In the genomic region with DNA sequence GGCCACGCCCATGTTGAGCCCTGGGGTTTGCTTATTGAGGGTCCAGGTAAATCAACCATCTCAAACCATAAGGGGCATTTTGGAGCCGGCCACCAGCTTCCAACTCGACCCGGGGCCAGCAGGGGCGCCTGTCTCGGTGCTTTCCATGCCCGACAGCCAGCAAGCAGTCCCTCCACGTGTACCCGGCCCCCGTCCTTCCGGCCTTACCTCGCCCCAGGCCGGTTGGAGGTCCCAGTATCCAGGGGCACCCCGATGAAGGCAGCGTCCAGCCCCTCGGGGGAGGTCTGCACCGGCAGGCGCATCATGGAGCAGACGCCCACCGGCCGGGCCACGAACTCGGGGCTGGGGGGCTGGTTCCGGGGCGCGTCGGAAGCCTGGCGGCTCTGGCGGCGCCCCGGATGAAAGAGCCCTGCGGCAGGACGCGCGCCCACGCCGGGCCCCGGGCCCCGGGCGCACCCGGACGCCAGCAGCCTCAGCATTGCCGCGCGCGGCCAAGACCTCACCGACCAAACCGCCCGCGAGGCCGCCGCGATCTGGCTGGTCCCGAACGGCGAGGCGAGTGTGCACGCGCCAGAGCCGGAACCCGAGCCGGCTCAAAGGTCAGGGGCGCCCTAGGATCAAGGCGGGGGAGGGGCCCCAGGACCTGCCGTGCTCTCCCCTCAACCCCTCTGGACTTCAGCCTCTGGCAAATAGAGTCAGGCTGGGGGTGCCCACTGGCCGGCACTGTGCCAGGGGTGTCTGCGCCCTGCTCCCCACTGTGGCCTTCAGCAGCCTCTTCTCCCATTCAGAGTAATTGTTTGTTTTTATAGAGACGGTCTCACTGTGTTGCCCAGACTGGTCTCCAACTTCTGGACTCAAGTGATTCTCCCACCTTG, we compare ENCODE assay signal across 1 cellular context.
TF ChIP-seq lines count a peak whose summit lies in the region.

TSS of gene AGMAT (minus strand) at position 563 of the 875 bp plus-strand sequence. CDS start at position 479, 84 bp downstream.

TF ChIP-seq in HepG2, 621 proteins besides CTCF, POLR2A, EP300 and RAD21 (continued from another document and continues in another):
- TF ChIP-seq ZSCAN12 (CRISPR knock-in tag; IDR thresholded peaks at IDR 0.05), result peak; percentile 78; the same call in 1 of the 2 replicates
- peak; percentile 95 for TF ChIP-seq MYC (CRISPR knock-in tag; IDR thresholded peaks at IDR 0.05; ENCODE audit: borderline replicate concordance)
- TF ChIP-seq SOX6 (IDR thresholded peaks at IDR 0.05), result no peak
- TF ChIP-seq SOX6 (CRISPR knock-in tag; IDR thresholded peaks at IDR 0.05), result peak; percentile 89
- no peak for TF ChIP-seq RAD51 (IDR thresholded peaks at IDR 0.05; ENCODE audit: borderline replicate concordance)
- peak; percentile 98 for TF ChIP-seq MTA1 (CRISPR knock-in tag; IDR thresholded peaks at IDR 0.05; ENCODE audit: borderline replicate concordance)
- peak; percentile 92; the same call in 1 of the 2 replicates for TF ChIP-seq EED (CRISPR knock-in tag; IDR thresholded peaks at IDR 0.05)
- TF ChIP-seq ZNF232 (CRISPR knock-in tag; IDR thresholded peaks at IDR 0.05; ENCODE audit: borderline replicate concordance), result peak; percentile 77; the same call in 1 of the 2 replicates
- peak; percentile 62 for TF ChIP-seq BRD4 (CRISPR knock-in tag; IDR thresholded peaks at IDR 0.05)
- no peak for TF ChIP-seq HCFC1 (IDR thresholded peaks at IDR 0.05; ENCODE audit: low read depth, low read length)
- peak; percentile 68 for TF ChIP-seq MED8 (CRISPR knock-in tag; IDR thresholded peaks at IDR 0.05; ENCODE audit: insufficient replicate concordance)
- peak; percentile 73; the same call in 1 of the 2 replicates for TF ChIP-seq PAWR (CRISPR knock-in tag; IDR thresholded peaks at IDR 0.05; ENCODE audit: borderline replicate concordance)
- TF ChIP-seq KLF11 (CRISPR knock-in tag; IDR thresholded peaks at IDR 0.05), result peak; percentile 64; the same call in 1 of the 2 replicates
- no peak for TF ChIP-seq REXO4 (CRISPR knock-in tag; IDR thresholded peaks at IDR 0.05; ENCODE audit: borderline replicate concordance)
- TF ChIP-seq ARID2 (CRISPR knock-in tag; IDR thresholded peaks at IDR 0.05; ENCODE audit: borderline replicate concordance), result 0 out of 2 replicates have a peak, but pooled peaks have one; percentile 26
- TF ChIP-seq, protein P1, sequence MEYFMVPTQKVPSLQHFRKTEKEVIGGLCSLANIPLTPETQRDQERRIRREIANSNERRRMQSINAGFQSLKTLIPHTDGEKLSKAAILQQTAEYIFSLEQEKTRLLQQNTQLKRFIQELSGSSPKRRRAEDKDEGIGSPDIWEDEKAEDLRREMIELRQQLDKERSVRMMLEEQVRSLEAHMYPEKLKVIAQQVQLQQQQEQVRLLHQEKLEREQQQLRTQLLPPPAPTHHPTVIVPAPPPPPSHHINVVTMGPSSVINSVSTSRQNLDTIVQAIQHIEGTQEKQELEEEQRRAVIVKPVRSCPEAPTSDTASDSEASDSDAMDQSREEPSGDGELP (IDR thresholded peaks at IDR 0.05; ENCODE audit: borderline replicate concordance, low read depth), result peak; percentile 42; the same call in 1 of the 2 replicates
- TF ChIP-seq, protein P2, sequence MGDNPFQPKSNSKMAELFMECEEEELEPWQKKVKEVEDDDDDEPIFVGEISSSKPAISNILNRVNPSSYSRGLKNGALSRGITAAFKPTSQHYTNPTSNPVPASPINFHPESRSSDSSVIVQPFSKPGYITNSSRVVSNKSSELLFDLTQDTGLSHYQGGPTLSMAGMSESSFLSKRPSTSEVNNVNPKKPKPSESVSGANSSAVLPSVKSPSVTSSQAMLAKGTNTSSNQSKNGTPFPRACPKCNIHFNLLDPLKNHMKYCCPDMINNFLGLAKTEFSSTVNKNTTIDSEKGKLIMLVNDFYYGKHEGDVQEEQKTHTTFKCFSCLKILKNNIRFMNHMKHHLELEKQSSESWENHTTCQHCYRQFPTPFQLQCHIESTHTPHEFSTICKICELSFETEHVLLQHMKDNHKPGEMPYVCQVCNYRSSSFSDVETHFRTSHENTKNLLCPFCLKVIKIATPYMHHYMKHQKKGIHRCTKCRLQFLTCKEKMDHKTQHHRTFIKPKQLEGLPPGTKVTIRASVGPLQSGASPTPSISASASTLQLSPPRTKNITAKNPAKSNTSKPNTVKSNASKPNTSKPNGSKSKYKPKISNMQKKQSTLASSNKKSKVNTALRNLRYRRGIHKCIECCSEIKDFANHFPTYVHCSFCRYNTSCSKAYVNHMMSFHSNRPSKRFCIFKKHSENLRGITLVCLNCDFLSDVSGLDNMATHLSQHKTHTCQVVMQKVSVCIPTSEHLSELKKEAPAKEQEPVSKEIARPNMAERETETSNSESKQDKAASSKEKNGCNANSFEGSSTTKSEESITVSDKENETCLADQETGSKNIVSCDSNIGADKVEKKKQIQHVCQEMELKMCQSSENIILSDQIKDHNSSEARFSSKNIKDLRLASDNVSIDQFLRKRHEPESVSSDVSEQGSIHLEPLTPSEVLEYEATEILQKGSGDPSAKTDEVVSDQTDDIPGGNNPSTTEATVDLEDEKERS (CRISPR knock-in tag; IDR thresholded peaks at IDR 0.05), result no peak
- TF ChIP-seq ZBTB7A (CRISPR knock-in tag; IDR thresholded peaks at IDR 0.05), result no peak
- TF ChIP-seq ZMAT3 (CRISPR knock-in tag; conservative IDR thresholded peaks at IDR 0.05), result peak; percentile 80
- peak; percentile 92 for TF ChIP-seq ZSCAN22 (CRISPR knock-in tag; IDR thresholded peaks at IDR 0.05)
- TF ChIP-seq, protein P3, sequence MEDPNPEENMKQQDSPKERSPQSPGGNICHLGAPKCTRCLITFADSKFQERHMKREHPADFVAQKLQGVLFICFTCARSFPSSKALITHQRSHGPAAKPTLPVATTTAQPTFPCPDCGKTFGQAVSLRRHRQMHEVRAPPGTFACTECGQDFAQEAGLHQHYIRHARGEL (CRISPR knock-in tag; IDR thresholded peaks at IDR 0.05), result peak; percentile 53; the same call in 1 of the 2 replicates
- TF ChIP-seq ASH2L (IDR thresholded peaks at IDR 0.05; ENCODE audit: insufficient read length, low read depth, low read length), result peak; percentile 77
- peak; percentile 85 for TF ChIP-seq CREB3 (CRISPR knock-in tag; IDR thresholded peaks at IDR 0.05)
- peak; percentile 81 for TF ChIP-seq DBP (CRISPR knock-in tag; IDR thresholded peaks at IDR 0.05; ENCODE audit: not compliant biosample characterization)
- peak; percentile 66 for TF ChIP-seq KMT2B (CRISPR knock-in tag; IDR thresholded peaks at IDR 0.05)
- peak; percentile 72; the same call in 1 of the 2 replicates for TF ChIP-seq STAT5B (CRISPR knock-in tag; IDR thresholded peaks at IDR 0.05)
- peak; percentile 99 for TF ChIP-seq KDM6A (CRISPR knock-in tag; IDR thresholded peaks at IDR 0.05; ENCODE audit: low read depth)
- TF ChIP-seq BHLHE40 (IDR thresholded peaks at IDR 0.05; ENCODE audit: low read length), result peak; percentile 85
- TF ChIP-seq, protein P4, sequence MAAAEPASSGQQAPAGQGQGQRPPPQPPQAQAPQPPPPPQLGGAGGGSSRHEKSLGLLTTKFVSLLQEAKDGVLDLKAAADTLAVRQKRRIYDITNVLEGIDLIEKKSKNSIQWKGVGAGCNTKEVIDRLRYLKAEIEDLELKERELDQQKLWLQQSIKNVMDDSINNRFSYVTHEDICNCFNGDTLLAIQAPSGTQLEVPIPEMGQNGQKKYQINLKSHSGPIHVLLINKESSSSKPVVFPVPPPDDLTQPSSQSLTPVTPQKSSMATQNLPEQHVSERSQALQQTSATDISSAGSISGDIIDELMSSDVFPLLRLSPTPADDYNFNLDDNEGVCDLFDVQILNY (CRISPR knock-in tag; conservative IDR thresholded peaks at IDR 0.05), result no peak
- peak; percentile 75; the same call in 1 of the 2 replicates for TF ChIP-seq ZNF362 (CRISPR knock-in tag; IDR thresholded peaks at IDR 0.05; ENCODE audit: borderline replicate concordance)
- no peak for TF ChIP-seq ZBTB40 (IDR thresholded peaks at IDR 0.05)
- TF ChIP-seq ZBTB40 (CRISPR knock-in tag; IDR thresholded peaks at IDR 0.05), result peak; percentile 85; the same call in 1 of the 2 replicates
- peak; percentile 35; the same call in 1 of the 2 replicates for TF ChIP-seq ZNF670 (CRISPR knock-in tag; IDR thresholded peaks at IDR 0.05; ENCODE audit: borderline replicate concordance)
- TF ChIP-seq, protein P5, sequence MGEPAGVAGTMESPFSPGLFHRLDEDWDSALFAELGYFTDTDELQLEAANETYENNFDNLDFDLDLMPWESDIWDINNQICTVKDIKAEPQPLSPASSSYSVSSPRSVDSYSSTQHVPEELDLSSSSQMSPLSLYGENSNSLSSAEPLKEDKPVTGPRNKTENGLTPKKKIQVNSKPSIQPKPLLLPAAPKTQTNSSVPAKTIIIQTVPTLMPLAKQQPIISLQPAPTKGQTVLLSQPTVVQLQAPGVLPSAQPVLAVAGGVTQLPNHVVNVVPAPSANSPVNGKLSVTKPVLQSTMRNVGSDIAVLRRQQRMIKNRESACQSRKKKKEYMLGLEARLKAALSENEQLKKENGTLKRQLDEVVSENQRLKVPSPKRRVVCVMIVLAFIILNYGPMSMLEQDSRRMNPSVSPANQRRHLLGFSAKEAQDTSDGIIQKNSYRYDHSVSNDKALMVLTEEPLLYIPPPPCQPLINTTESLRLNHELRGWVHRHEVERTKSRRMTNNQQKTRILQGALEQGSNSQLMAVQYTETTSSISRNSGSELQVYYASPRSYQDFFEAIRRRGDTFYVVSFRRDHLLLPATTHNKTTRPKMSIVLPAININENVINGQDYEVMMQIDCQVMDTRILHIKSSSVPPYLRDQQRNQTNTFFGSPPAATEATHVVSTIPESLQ (CRISPR knock-in tag; conservative IDR thresholded peaks at IDR 0.05), result no peak
- peak; percentile 93 for TF ChIP-seq ZNF761 (CRISPR knock-in tag; conservative IDR thresholded peaks at IDR 0.05)
